In the genomic region with DNA sequence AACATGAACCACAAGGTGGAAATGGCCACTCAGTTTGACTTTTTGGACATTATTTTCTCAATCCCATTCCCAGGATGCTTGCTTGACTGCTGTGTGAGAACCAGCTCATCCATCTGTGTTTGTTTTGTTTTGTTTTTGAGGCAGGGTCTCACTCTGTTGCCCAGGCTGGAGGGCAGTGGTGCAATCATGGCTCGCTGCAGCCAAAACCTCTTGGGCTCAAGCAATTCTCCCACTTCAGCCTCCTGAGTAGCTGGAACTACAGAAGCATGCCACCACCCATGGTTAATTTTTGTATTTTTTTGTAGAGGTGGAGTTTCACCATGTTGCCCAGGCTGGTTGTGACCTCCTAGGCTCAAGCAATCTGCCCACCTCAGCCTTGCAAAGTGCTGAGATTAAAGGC, we compare ENCODE assay signal across 6 cellular contexts.
"Had no signal": no experiment of that assay in that cellular context is flagged by ENCODE, and none has a peak within 500 bp of the region (broad histone marks: within the 10 kb centered on the region; RNA-seq: fewer than 3 reads in every experiment).

No MANE protein-coding gene starts in this region.

- H3K4me3 Mint-ChIP-seq: IgD-negative memory B cell had no signal

- H3K4me1 Mint-ChIP-seq: IgD-negative memory B cell had no signal

- H3K27ac ChIP-seq: HL-60 had no signal

- H3K36me3 Mint-ChIP-seq: IgD-negative memory B cell had no signal

- H3K4me3 ChIP-seq: K562 had no signal

- H3K27ac Mint-ChIP-seq: IgD-negative memory B cell had no signal

- DNase-seq: KBM-7, KG1 had no signal

- H3K27me3 Mint-ChIP-seq: IgD-negative memory B cell had no signal

- ATAC-seq: HepG2, K562 had no signal
